13 cellular contexts compared by ENCODE assay signal in genomic region chr12:10027311-10028099, GRCh38. TPM values are rescaled to one million over a fixed set of nuclear protein-coding genes. Genes with fewer than 3 reads are reported as not detected.
A peak's percentile ranks its signal among the peaks of the same experiment; 100 is the strongest.
DNase-seq lines count a peak whose midpoint lies in the region; ATAC-seq lines count a peak whose summit lies in the region.
"Had no signal": no experiment of that assay in that cellular context is flagged by ENCODE, and none has a peak within 500 bp of the region (broad histone marks: within the 10 kb centered on the region; RNA-seq: fewer than 3 reads in every experiment).

No MANE protein-coding gene starts in this region.

- DNase-seq in GM04504 (ENCODE audit: low read depth) (peak; percentile 43), NOMO-1 treated with dmso at 0.1 percent for 144 hours (lab: John Stamatoyannopoulos, UW; ENCODE audit: unreplicated experiment) (peak; percentile 75), renal cortical epithelial cell (ENCODE audit: low read depth) (peak; percentile 28), HUDEP-2 (lab: John Stamatoyannopoulos, UW; ENCODE audit: unreplicated experiment in 76 of 76) (no peak), T-helper 17 cell (no peak)
- DNase-seq in stimulated activated CD4-positive, alpha-beta T cell treated with anti-CD3 and anti-CD28 coated beads, Interleukin-12 subunit alpha, Interleukin-12 subunit beta, amount 100 ng/mL, for 4 hours, result no peak
- DNase-seq: activated T-cell treated with anti-CD3 and anti-CD28 coated beads, Interleukin-2, amount 50 U/mL, for 4 hours; NCI-H774; T1000 had no signal

- H3K4me1 Mint-ChIP-seq in dendritic cell treated with granulocyte-macrophage colony-stimulating factor and Interleukin-4, amounts not matched to agents 40 ng/mL and 50 ng/mL, for 4 days (ENCODE audit: low read depth), result peaks cover 35% of the 10 kb centered on the region
- no peaks in the 10 kb centered on the region for H3K4me1 Mint-ChIP-seq in T-helper 17 cell

- intact Hi-C loops in dendritic cell treated with granulocyte-macrophage colony-stimulating factor and Interleukin-4, amounts not matched to agents 40 ng/mL and 50 ng/mL, for 4 days (cut with micrococcal nuclease), result no loop called here

- ATAC-seq in T-helper 17 cell (no peak), HG02759 (IDR thresholded peaks at IDR 0.05; ENCODE audit: unreplicated experiment) (no peak)
- ATAC-seq: activated T-cell treated with anti-CD3 and anti-CD28 coated beads, Interleukin-2, amount 50 U/mL, for 4 hours had no signal

- no peaks in the 10 kb centered on the region for H3K9me3 ChIP-seq in T-helper 17 cell (ENCODE audit: control insufficient read depth, low read length, poor library complexity, severe bottlenecking)

- H3K27me3 Mint-ChIP-seq in dendritic cell treated with granulocyte-macrophage colony-stimulating factor and Interleukin-4, amounts not matched to agents 40 ng/mL and 50 ng/mL, for 4 days, result no peaks in the 10 kb centered on the region
- H3K27me3 Mint-ChIP-seq in T-helper 17 cell, result peaks cover 39% of the 10 kb centered on the region

- H3K36me3 Mint-ChIP-seq in dendritic cell treated with granulocyte-macrophage colony-stimulating factor and Interleukin-4, amounts not matched to agents 40 ng/mL and 50 ng/mL, for 4 days (ENCODE audit: low read depth), result no peaks in the 10 kb centered on the region
- H3K36me3 Mint-ChIP-seq in T-helper 17 cell (ENCODE audit: low read depth), result peaks cover 4% of the 10 kb centered on the region

- H3K4me3 Mint-ChIP-seq in dendritic cell treated with granulocyte-macrophage colony-stimulating factor and Interleukin-4, amounts not matched to agents 40 ng/mL and 50 ng/mL, for 4 days, result peak overlapping the region; percentile 54
- no peak overlapping the region for H3K4me3 Mint-ChIP-seq in T-helper 17 cell
- H3K4me3 Mint-ChIP-seq: activated T-cell treated with anti-CD3 and anti-CD28 coated beads, Interleukin-2, amount 50 U/mL, for 4 hours had no signal

- peak overlapping the region; percentile 92 for H3K27ac Mint-ChIP-seq in dendritic cell treated with granulocyte-macrophage colony-stimulating factor and Interleukin-4, amounts not matched to agents 40 ng/mL and 50 ng/mL, for 4 days
- no peak overlapping the region for H3K27ac Mint-ChIP-seq in T-helper 17 cell

- no peaks in the 10 kb centered on the region for H3K9me3 Mint-ChIP-seq in dendritic cell treated with granulocyte-macrophage colony-stimulating factor and Interleukin-4, amounts not matched to agents 40 ng/mL and 50 ng/mL, for 4 days
- H3K9me3 Mint-ChIP-seq: activated T-cell treated with anti-CD3 and anti-CD28 coated beads, Interleukin-2, amount 50 U/mL, for 4 hours had no signal

RNA-seq across cellular contexts. Expression of gene CLEC9A, which starts 3.0 kb away (rescaled TPM):
- not detected in 2 replicates for total RNA-seq in renal cortical epithelial cell
- under 1 TPM in 1 of 2 donors, not detected in 1; 0.18 TPM for total RNA-seq in T-helper 17 cell
- total RNA-seq: activated T-cell treated with anti-CD3 and anti-CD28 coated beads, Interleukin-2, amount 50 U/mL, for 4 hours; cardiac muscle cell; glomerular endothelial cell had no signal

RNA-seq across cellular contexts. Expression of gene CLEC12B, which starts 17.1 kb away (rescaled TPM):
- total RNA-seq in renal cortical epithelial cell (not detected in 2 replicates), T-helper 17 cell (under 1 TPM in 1 of 2 donors, not detected in 1; 0.25 TPM)
- total RNA-seq: activated T-cell treated with anti-CD3 and anti-CD28 coated beads, Interleukin-2, amount 50 U/mL, for 4 hours; cardiac muscle cell; glomerular endothelial cell had no signal

RNA-seq across cellular contexts. Expression of gene CLEC1B, which starts 28.6 kb away (rescaled TPM):
- total RNA-seq in renal cortical epithelial cell (not detected in 2 replicates), T-helper 17 cell (10 to 100 TPM in 1 of 2 donors, under 1 TPM in 1; 0.94 to 21.1 TPM)
- total RNA-seq: activated T-cell treated with anti-CD3 and anti-CD28 coated beads, Interleukin-2, amount 50 U/mL, for 4 hours had no signal

RNA-seq across cellular contexts. Expression of gene CLEC12A, which starts 56.3 kb away (rescaled TPM):
- total RNA-seq in renal cortical epithelial cell (not detected in 2 replicates), T-helper 17 cell (1 to 10 TPM in 1 of 2 donors, under 1 TPM in 1; 0.37 to 4.6 TPM)
- total RNA-seq: activated T-cell treated with anti-CD3 and anti-CD28 coated beads, Interleukin-2, amount 50 U/mL, for 4 hours; cardiac muscle cell; glomerular endothelial cell had no signal

Comparison
In these comparisons a context has a peak if more than half of its experiments do, and no peak if none do; other contexts are left out.
1. DNase-seq: peak in GM04504 (single experiment), NOMO-1 treated with dmso at 0.1 percent for 144 hours (single experiment) and renal cortical epithelial cell (single experiment); none in HUDEP-2 (0 of 76), T-helper 17 cell (0 of 3) and stimulated activated CD4-positive, alpha-beta T cell treated with anti-CD3 and anti-CD28 coated beads, Interleukin-12 subunit alpha, Interleukin-12 subunit beta, amount 100 ng/mL, for 4 hours (single experiment).